Comparison of ENCODE assay signal across 1 cellular context in the genomic region with DNA sequence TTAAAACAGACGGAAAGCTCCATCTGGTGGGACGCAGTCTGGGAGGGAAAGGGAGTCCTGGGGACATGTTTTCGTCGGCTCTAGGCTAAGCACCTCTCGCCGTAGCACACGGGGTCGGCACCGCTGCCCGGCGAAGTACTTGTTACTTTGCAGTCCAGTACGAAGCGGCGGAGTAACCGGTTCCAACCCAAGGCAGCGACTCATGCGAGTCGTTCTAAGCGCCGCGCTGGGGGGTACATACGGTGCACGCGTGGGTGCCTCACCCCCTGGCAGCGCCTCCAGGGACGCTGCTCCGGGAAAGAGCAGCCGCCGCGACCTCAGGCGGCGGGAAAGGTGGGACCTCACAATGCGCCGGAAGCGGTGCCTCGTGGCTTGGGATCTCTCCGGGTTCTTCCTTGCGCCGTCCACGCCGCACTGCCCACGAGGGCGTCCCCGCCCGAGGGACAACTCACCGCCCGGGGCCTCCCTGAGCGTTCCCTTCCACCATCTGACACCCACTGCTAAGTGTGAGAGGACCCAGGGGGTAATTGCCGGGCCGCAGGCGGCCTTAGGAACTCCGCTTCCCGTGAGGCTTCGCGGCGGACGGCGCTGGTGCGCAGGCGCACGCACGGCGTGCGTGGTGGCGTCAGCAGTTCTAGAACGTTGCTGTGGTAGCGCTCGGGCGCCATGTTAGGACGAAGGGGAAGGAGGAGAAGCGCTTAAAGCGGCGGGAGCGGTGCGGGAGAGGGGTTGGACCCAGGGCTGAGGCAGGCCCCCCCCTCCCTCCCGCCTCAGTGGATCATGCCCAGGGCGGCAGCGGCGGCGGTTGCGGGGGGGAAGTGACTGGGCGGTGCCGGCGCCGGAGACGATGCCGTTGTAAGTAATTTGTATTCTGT.
A peak's percentile ranks its signal among the peaks of the same experiment; 100 is the strongest.
TF ChIP-seq lines count a peak whose summit lies in the region.

TSS of gene PAPOLA (plus strand) at position 637 of the 875 bp plus-strand sequence. CDS start at position 848, 211 bp downstream.

TF ChIP-seq in HepG2, 621 proteins besides CTCF, POLR2A, EP300 and RAD21 (continued from another document and continues in another):
- TF ChIP-seq ZNF44 (CRISPR knock-in tag; IDR thresholded peaks at IDR 0.05) (no peak; the same call in 1 of the 2 replicates), ZNF652 (CRISPR knock-in tag; IDR thresholded peaks at IDR 0.05; ENCODE audit: borderline replicate concordance, low read depth) (no peak), TFDP2 (CRISPR knock-in tag; IDR thresholded peaks at IDR 0.05) (peak; percentile 83), ZNF34 (CRISPR knock-in tag; IDR thresholded peaks at IDR 0.05; ENCODE audit: borderline replicate concordance) (peak; percentile 72; the same call in 1 of the 2 replicates), MBD4 (IDR thresholded peaks at IDR 0.05; ENCODE audit: borderline replicate concordance, low read length) (no peak), SNAPC2 (CRISPR knock-in tag; IDR thresholded peaks at IDR 0.05) (peak; percentile 86; the same call in 1 of the 2 replicates), ASH2L (IDR thresholded peaks at IDR 0.05; ENCODE audit: insufficient read length, low read depth, low read length) (peak; percentile 82), PLSCR1 (CRISPR knock-in tag; IDR thresholded peaks at IDR 0.05; ENCODE audit: borderline replicate concordance) (0 out of 2 replicates have a peak, but pooled peaks have one; percentile 59), TCF7L2 (IDR thresholded peaks at IDR 0.05; ENCODE audit: low read depth, low read length) (no peak), ATF7 (IDR thresholded peaks at IDR 0.05) (no peak), ATF7 (CRISPR knock-in tag; IDR thresholded peaks at IDR 0.05) (no peak), RORA (CRISPR knock-in tag; IDR thresholded peaks at IDR 0.05) (no peak), SOX6 (IDR thresholded peaks at IDR 0.05) (no peak), SOX6 (CRISPR knock-in tag; IDR thresholded peaks at IDR 0.05) (peak; percentile 59), ZFP36 (IDR thresholded peaks at IDR 0.05; ENCODE audit: borderline replicate concordance, low read depth, low read length, partially characterized antibody) (no peak), STAT5B (CRISPR knock-in tag; IDR thresholded peaks at IDR 0.05) (no peak), YY1 (IDR thresholded peaks at IDR 0.05; ENCODE audit: insufficient read depth, insufficient replicate concordance, low read depth, low read length) (peak; percentile 94), MTF1 (CRISPR knock-in tag; IDR thresholded peaks at IDR 0.05) (peak; percentile 77), CBX5 (CRISPR knock-in tag; IDR thresholded peaks at IDR 0.05; ENCODE audit: borderline replicate concordance) (no peak; the same call in 1 of the 2 replicates), DZIP1 (CRISPR knock-in tag; IDR thresholded peaks at IDR 0.05) (peak; percentile 39; the same call in 1 of the 2 replicates), ZNF678 (CRISPR knock-in tag; IDR thresholded peaks at IDR 0.05) (no peak), HIVEP1 (CRISPR knock-in tag; IDR thresholded peaks at IDR 0.05) (peak; percentile 44; the same call in 1 of the 2 replicates), HOXA3 (CRISPR knock-in tag; IDR thresholded peaks at IDR 0.05) (peak; percentile 91), ZNF713 (CRISPR knock-in tag; IDR thresholded peaks at IDR 0.05) (peak; percentile 74; the same call in 1 of the 2 replicates), TBX2 (CRISPR knock-in tag; IDR thresholded peaks at IDR 0.05; ENCODE audit: borderline replicate concordance) (peak; percentile 93), HOXD1 (CRISPR knock-in tag; IDR thresholded peaks at IDR 0.05) (peak; percentile 54), GZF1 (CRISPR knock-in tag; IDR thresholded peaks at IDR 0.05) (no peak; the same call in 1 of the 2 replicates), ZNF335 (CRISPR knock-in tag; IDR thresholded peaks at IDR 0.05) (peak; percentile 90), NFE2 (CRISPR knock-in tag; IDR thresholded peaks at IDR 0.05) (no peak), DBP (CRISPR knock-in tag; IDR thresholded peaks at IDR 0.05; ENCODE audit: not compliant biosample characterization) (peak; percentile 56), ZNF512 (CRISPR knock-in tag; IDR thresholded peaks at IDR 0.05) (no peak), RXRA (CRISPR knock-in tag; IDR thresholded peaks at IDR 0.05) (peak; percentile 66), MXD4 (CRISPR knock-in tag; IDR thresholded peaks at IDR 0.05) (peak; percentile 81; the same call in 1 of the 2 replicates), ZSCAN12 (CRISPR knock-in tag; IDR thresholded peaks at IDR 0.05) (no peak; the same call in 1 of the 2 replicates), CEBPG (CRISPR knock-in tag; IDR thresholded peaks at IDR 0.05) (no peak), ZNF354B (CRISPR knock-in tag; IDR thresholded peaks at IDR 0.05) (no peak), AKNA (CRISPR knock-in tag; IDR thresholded peaks at IDR 0.05; ENCODE audit: borderline replicate concordance) (peak; percentile 87; the same call in 1 of the 2 replicates), FOXK2 (IDR thresholded peaks at IDR 0.05) (no peak), ZNF251 (CRISPR knock-in tag; IDR thresholded peaks at IDR 0.05) (no peak), ZNF772 (CRISPR knock-in tag; IDR thresholded peaks at IDR 0.05) (peak; percentile 86), JUND (CRISPR knock-in tag; IDR thresholded peaks at IDR 0.05) (peak; percentile 72), ZNF260 (CRISPR knock-in tag; IDR thresholded peaks at IDR 0.05; ENCODE audit: borderline replicate concordance, low read depth) (no peak), ZMAT3 (CRISPR knock-in tag; conservative IDR thresholded peaks at IDR 0.05) (peak; percentile 61; the same call in 1 of the 2 replicates)
- TF ChIP-seq, protein P1, sequence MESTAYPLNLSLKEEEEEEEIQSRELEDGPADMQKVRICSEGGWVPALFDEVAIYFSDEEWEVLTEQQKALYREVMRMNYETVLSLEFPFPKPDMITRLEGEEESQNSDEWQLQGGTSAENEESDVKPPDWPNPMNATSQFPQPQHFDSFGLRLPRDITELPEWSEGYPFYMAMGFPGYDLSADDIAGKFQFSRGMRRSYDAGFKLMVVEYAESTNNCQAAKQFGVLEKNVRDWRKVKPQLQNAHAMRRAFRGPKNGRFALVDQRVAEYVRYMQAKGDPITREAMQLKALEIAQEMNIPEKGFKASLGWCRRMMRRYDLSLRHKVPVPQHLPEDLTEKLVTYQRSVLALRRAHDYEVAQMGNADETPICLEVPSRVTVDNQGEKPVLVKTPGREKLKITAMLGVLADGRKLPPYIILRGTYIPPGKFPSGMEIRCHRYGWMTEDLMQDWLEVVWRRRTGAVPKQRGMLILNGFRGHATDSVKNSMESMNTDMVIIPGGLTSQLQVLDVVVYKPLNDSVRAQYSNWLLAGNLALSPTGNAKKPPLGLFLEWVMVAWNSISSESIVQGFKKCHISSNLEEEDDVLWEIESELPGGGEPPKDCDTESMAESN (CRISPR knock-in tag; conservative IDR thresholded peaks at IDR 0.05) = 0 out of 2 replicates have a peak, but pooled peaks have one; percentile 55
- TF ChIP-seq, protein P2, sequence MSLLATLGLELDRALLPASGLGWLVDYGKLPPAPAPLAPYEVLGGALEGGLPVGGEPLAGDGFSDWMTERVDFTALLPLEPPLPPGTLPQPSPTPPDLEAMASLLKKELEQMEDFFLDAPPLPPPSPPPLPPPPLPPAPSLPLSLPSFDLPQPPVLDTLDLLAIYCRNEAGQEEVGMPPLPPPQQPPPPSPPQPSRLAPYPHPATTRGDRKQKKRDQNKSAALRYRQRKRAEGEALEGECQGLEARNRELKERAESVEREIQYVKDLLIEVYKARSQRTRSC (CRISPR knock-in tag; IDR thresholded peaks at IDR 0.05; ENCODE audit: low read depth) = no peak
- TF ChIP-seq, protein P3, sequence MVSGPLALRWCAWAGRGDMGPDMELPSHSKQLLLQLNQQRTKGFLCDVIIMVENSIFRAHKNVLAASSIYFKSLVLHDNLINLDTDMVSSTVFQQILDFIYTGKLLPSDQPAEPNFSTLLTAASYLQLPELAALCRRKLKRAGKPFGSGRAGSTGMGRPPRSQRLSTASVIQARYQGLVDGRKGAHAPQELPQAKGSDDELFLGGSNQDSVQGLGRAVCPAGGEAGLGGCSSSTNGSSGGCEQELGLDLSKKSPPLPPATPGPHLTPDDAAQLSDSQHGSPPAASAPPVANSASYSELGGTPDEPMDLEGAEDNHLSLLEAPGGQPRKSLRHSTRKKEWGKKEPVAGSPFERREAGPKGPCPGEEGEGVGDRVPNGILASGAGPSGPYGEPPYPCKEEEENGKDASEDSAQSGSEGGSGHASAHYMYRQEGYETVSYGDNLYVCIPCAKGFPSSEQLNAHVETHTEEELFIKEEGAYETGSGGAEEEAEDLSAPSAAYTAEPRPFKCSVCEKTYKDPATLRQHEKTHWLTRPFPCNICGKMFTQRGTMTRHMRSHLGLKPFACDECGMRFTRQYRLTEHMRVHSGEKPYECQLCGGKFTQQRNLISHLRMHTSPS (CRISPR knock-in tag; IDR thresholded peaks at IDR 0.05; ENCODE audit: low read depth) = 0 out of 2 replicates have a peak, but pooled peaks have one; percentile 24
